9 cellular contexts compared by ENCODE assay signal in the genomic region with DNA sequence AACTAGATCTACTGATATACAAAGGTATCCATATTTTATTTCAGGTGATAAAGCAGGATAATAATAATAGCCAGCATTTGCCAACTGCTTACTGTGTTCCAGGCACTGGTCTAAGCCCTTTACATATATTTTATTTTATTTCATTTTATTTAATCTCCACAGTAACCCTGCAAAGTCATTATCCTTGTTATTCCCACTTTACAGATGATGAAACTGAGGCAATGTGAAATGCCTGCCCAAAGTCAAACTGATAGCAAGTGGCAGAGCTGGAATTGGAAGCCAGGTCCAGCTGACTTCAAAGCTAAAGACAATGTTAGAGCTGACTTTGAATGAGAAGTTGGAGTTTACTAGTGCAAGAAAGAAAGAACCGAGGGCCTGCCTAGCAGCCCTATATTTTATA. TPM values are rescaled to one million over a fixed set of nuclear protein-coding genes. Genes with fewer than 3 reads are reported as not detected.
"Had no signal": no experiment of that assay in that cellular context is flagged by ENCODE, and none has a peak within 500 bp of the region (broad histone marks: within the 10 kb centered on the region; RNA-seq: fewer than 3 reads in every experiment).

No MANE protein-coding gene starts in this region.

- FAIRE-seq: HTR-8/SVneo had no signal

- DNase-seq: IMR-90, KBM-7, KG1 had no signal

- H3K27ac ChIP-seq: HL-60, KMS-11 had no signal

- H3K9ac ChIP-seq: KMS-11 had no signal

- H3K4me2 ChIP-seq: KMS-11 had no signal

RNA-seq across cellular contexts. Expression of a gene that starts 24.8 kb away (rescaled TPM):
- total RNA-seq: HT-29, HT1080, IMR-90 had no signal
- polyA plus RNA-seq: IgD-negative memory B cell, IMR-90 had no signal

RNA-seq across cellular contexts. Expression of a gene that starts 44.2 kb away (rescaled TPM):
- total RNA-seq: HT-29 had no signal
- polyA plus RNA-seq: IgD-negative memory B cell had no signal
